In genomic region chr5:96176022-96176421, GRCh38 we compare ENCODE assay signal across 28 cellular contexts.
DNase-seq lines count a peak whose midpoint lies in the region; ATAC-seq, FAIRE-seq and TF ChIP-seq lines count a peak whose summit lies in the region.
"Had no signal": no experiment of that assay in that cellular context is flagged by ENCODE, and none has a peak within 500 bp of the region (broad histone marks: within the 10 kb centered on the region; RNA-seq: fewer than 3 reads in every experiment).

No MANE protein-coding gene starts in this region.

- RAD21 ChIA-PET in GM12878 (lab: Charles Lee; ENCODE audit: unreplicated experiment): no interaction called here

- dilution Hi-C loops in keratinocyte (cut with MboI; ENCODE audit: extremely low pct_ligation_motif_present, low sequenced_read_pairs): no loop called here

- TF ChIP-seq EP300 in GM12878 (IDR thresholded peaks at IDR 0.05; ENCODE audit: borderline replicate concordance in 1 of 2, control insufficient read depth in 1 of 2, low read depth in 2 of 2, low read length in 2 of 2): no peak

- TF ChIP-seq RAD21 in GM12878 (IDR thresholded peaks at IDR 0.05; ENCODE audit: insufficient read depth, low read depth, low read length): no peak

- H3K27ac Mint-ChIP-seq in natural killer cell: no peak overlapping the region
- H3K27ac Mint-ChIP-seq: activated CD8-positive, alpha-beta T cell treated with anti-CD3 and anti-CD28 coated beads for 36 hours; activated naive CD4-positive, alpha-beta T cell treated with anti-CD3 and anti-CD28 coated beads, Interleukin-2, amount 50 U/mL, for 72 hours; activated T-helper 17 cell treated with anti-CD3 and anti-CD28 coated beads, Interleukin-2, amount 50 U/mL, for 72 hours; dendritic cell treated with granulocyte-macrophage colony-stimulating factor and Interleukin-4, amounts not matched to agents 40 ng/mL and 50 ng/mL, for 4 days; immature natural killer cell had no signal

- DNase-seq in EH (ENCODE audit: low read depth) (peak; percentile 65), OCI-M1 (lab: John Stamatoyannopoulos, UW) (peak; percentile 55), GM12878 (ENCODE audit: low read depth, low spot score) (no peak), keratinocyte (ENCODE audit: low read depth, low spot score) (no peak), natural killer cell (no peak), SHP77 (lab: John Stamatoyannopoulos, UW) (no peak)
- DNase-seq: activated CD4-positive, CD25-positive, alpha-beta regulatory T cell treated with anti-CD3 and anti-CD28 coated beads, Interleukin-2, amount 50 U/mL, for 72 hours; activated CD8-positive, alpha-beta T cell treated with anti-CD3 and anti-CD28 coated beads for 36 hours; aorta; caudate nucleus; DMS79; HCEC 1CT; hypothalamus; immature natural killer cell; left lung; NCI-H1436; NCI-H2081 treated with DMSO at 0.1 percent for 48 hours; NCI-H446 treated with DMSO at 0.1 percent for 48 hours; nucleus accumbens; Right ventricle myocardium superior; SW 1271; T1000 had no signal

- H3K4me1 ChIP-seq in GM12878 (ENCODE audit: control insufficient read depth, insufficient read depth, low read length) (peaks cover 11% of the 10 kb centered on the region), keratinocyte (ENCODE audit: control insufficient read depth, extremely low read depth, insufficient read depth, low read length) (peaks cover 45% of the 10 kb centered on the region)
- H3K4me1 ChIP-seq: left lung had no signal

- H3K79me2 ChIP-seq in GM12878 (ENCODE audit: control insufficient read depth, insufficient read depth, low read length) (no peaks in the 10 kb centered on the region), keratinocyte (ENCODE audit: control insufficient read depth, insufficient read depth, low read length) (no peaks in the 10 kb centered on the region)

- ATAC-seq in GM12878 (peak; percentile 6; the same call in 1 of the 3 replicates), natural killer cell (no peak), HG03175 (IDR thresholded peaks at IDR 0.05; ENCODE audit: unreplicated experiment) (no peak)
- ATAC-seq: activated CD8-positive, alpha-beta T cell treated with anti-CD3 and anti-CD28 coated beads for 36 hours; activated naive CD4-positive, alpha-beta T cell treated with anti-CD3 and anti-CD28 coated beads, Interleukin-2, amount 50 U/mL, for 72 hours; activated T-helper 17 cell treated with anti-CD3 and anti-CD28 coated beads, Interleukin-2, amount 50 U/mL, for 72 hours; left lung had no signal

- H2AFZ ChIP-seq in GM12878 (ENCODE audit: control insufficient read depth, low read depth, low read length) (no peak overlapping the region; the same call in 1 of the 2 replicates), keratinocyte (ENCODE audit: control insufficient read depth, low read length) (peak overlapping the region; percentile 56)

- TF ChIP-seq CTCF in GM12878 (IDR thresholded peaks at IDR 0.05 in 2 of 3, conservative IDR thresholded peaks at IDR 0.05 in 1 of 3; ENCODE audit: control insufficient read depth in 2 of 3, extremely low read depth in 1 of 3, insufficient read depth in 1 of 3, low read depth in 3 of 3, low read length in 3 of 3): no peak
- no peak for TF ChIP-seq CTCF in keratinocyte (optimal IDR thresholded peaks at IDR 0.05 in 1 of 3, IDR thresholded peaks at IDR 0.05 in 1 of 3, conservative IDR thresholded peaks at IDR 0.05 in 1 of 3; ENCODE audit: extremely low read depth in 1 of 3, insufficient read depth in 2 of 3, low read length in 3 of 3)
- TF ChIP-seq CTCF in natural killer cell (IDR thresholded peaks at IDR 0.05): no peak

- H3K36me3 ChIP-seq in GM12878 (ENCODE audit: control insufficient read depth in 2 of 2, insufficient read depth in 2 of 2, low read length in 1 of 2): no peaks in the 10 kb centered on the region
- no peaks in the 10 kb centered on the region for H3K36me3 ChIP-seq in keratinocyte (ENCODE audit: control insufficient read depth in 2 of 2, extremely low read depth in 1 of 2, insufficient read depth in 2 of 2, low read length in 2 of 2)
- H3K36me3 ChIP-seq: left lung, tibial nerve had no signal

- H3K27me3 Mint-ChIP-seq in natural killer cell (ENCODE audit: low read depth in 2 of 2): peaks cover 0 to 2% of the 10 kb centered on the region in 2 donors

- intact Hi-C loops in GM12878 (cut with micrococcal nuclease; ENCODE audit: unreplicated experiment): no loop called here
- intact Hi-C loops in natural killer cell (cut with micrococcal nuclease): no loop called here

- H3K9me3 ChIP-seq in GM12878 (replicated peaks; ENCODE audit: control insufficient read depth, insufficient read depth, low read length): no peaks in the 10 kb centered on the region; the same call in 1 of the 3 replicates
- no peaks in the 10 kb centered on the region for H3K9me3 ChIP-seq in keratinocyte (ENCODE audit: control insufficient read depth, low read depth, low read length)
- H3K9me3 ChIP-seq: left lung, tibial nerve had no signal

- H3K9me1 ChIP-seq in keratinocyte (ENCODE audit: control insufficient read depth, extremely low read depth, insufficient read depth, low read length): no peaks in the 10 kb centered on the region

- H3K9ac ChIP-seq in GM12878 (ENCODE audit: control insufficient read depth, insufficient read depth, low read length) (no peak overlapping the region), keratinocyte (ENCODE audit: control insufficient read depth, extremely low read depth, insufficient read depth, low read length) (no peak overlapping the region)

- H3K4me3 ChIP-seq in GM12878: no peak overlapping the region
- no peak overlapping the region for H3K4me3 ChIP-seq in keratinocyte (ENCODE audit: control insufficient read depth in 2 of 3, extremely low read depth in 1 of 3, insufficient read depth in 2 of 3, low read depth in 1 of 3, low read length in 3 of 3)
- H3K4me3 ChIP-seq: left lung, skin epidermis, tibial nerve had no signal

- POLR2A ChIA-PET in GM12878 (lab: Charles Lee): interaction anchor here (0.6 kb wide), 1 partner anchor 1550 kb away, joined by 3 read pairs; no protein-coding TSS in a partner anchor

- in situ Hi-C loops in GM12878 (cut with MboI): no loop called here

- no peaks in the 10 kb centered on the region for H3K4me1 Mint-ChIP-seq in natural killer cell
- H3K4me1 Mint-ChIP-seq: immature natural killer cell had no signal

- TF ChIP-seq POLR2A in GM12878 (IDR thresholded peaks at IDR 0.05; ENCODE audit: low read depth, low read length): no peak

- H3K36me3 Mint-ChIP-seq in natural killer cell: no peaks in the 10 kb centered on the region
- H3K36me3 Mint-ChIP-seq: activated naive CD4-positive, alpha-beta T cell treated with anti-CD3 and anti-CD28 coated beads, Interleukin-2, amount 50 U/mL, for 72 hours; immature natural killer cell had no signal

- no peak overlapping the region for H3K27ac ChIP-seq in GM12878 (ENCODE audit: control insufficient read depth, insufficient read depth)
- H3K27ac ChIP-seq in keratinocyte (ENCODE audit: control insufficient read depth, insufficient read depth, low read length): peak overlapping the region; percentile 66
- H3K27ac ChIP-seq: left lung, tibial nerve had no signal

- no peak overlapping the region for H3K4me3 Mint-ChIP-seq in natural killer cell
- H3K4me3 Mint-ChIP-seq: activated CD8-positive, alpha-beta T cell treated with anti-CD3 and anti-CD28 coated beads for 36 hours; activated T-helper 17 cell treated with anti-CD3 and anti-CD28 coated beads, Interleukin-2, amount 50 U/mL, for 72 hours; dendritic cell treated with granulocyte-macrophage colony-stimulating factor and Interleukin-4, amounts not matched to agents 40 ng/mL and 50 ng/mL, for 4 days; immature natural killer cell had no signal

- SMC1A ChIA-PET in GM12878 (lab: Charles Lee; ENCODE audit: uncharacterized antibody, unreplicated experiment): interaction anchor here (1.1 to 2.0 kb wide), 3 partner anchors 16 to 314 kb away, joined by 3 to 6 read pairs (median 5); no protein-coding TSS in a partner anchor

- no TSS peak for BruUV-seq in GM12878 (replicated peaks; lab: Mats Ljungman, UMichigan)

- 49% methylated on average over 2 of the region's 2 CpGs for WGBS in GM12878 (ENCODE audit: insufficient coverage, insufficient replicate concordance, low lambda C conversion rate, missing lambda C conversion rate)

- no peaks in the 10 kb centered on the region for H4K20me1 ChIP-seq in GM12878 (ENCODE audit: control insufficient read depth, insufficient read depth)
- H4K20me1 ChIP-seq in keratinocyte (ENCODE audit: control insufficient read depth, extremely low read depth, insufficient read depth, low read length): no peaks in the 10 kb centered on the region

- no peaks in the 10 kb centered on the region for H3K27me3 ChIP-seq in GM12878 (replicated peaks in 1 of 2; ENCODE audit: control insufficient read depth in 2 of 2, insufficient read depth in 2 of 2, low read length in 1 of 2)
- no peaks in the 10 kb centered on the region for H3K27me3 ChIP-seq in keratinocyte (ENCODE audit: control insufficient read depth, extremely low read depth, insufficient read depth, low read length)
- H3K27me3 ChIP-seq: left lung, tibial nerve had no signal

- no peaks in the 10 kb centered on the region for H3K9me3 Mint-ChIP-seq in natural killer cell
- H3K9me3 Mint-ChIP-seq: activated CD8-positive, alpha-beta T cell treated with anti-CD3 and anti-CD28 coated beads for 36 hours; activated naive CD4-positive, alpha-beta T cell treated with anti-CD3 and anti-CD28 coated beads, Interleukin-2, amount 50 U/mL, for 72 hours; activated T-helper 17 cell treated with anti-CD3 and anti-CD28 coated beads, Interleukin-2, amount 50 U/mL, for 72 hours; dendritic cell treated with granulocyte-macrophage colony-stimulating factor and Interleukin-4, amounts not matched to agents 40 ng/mL and 50 ng/mL, for 4 days; immature natural killer cell had no signal

- FAIRE-seq in GM12878 (lab: Jason Lieb, UNC) (peak; percentile 73), keratinocyte (lab: Jason Lieb, UNC) (no peak)

- H3K4me2 ChIP-seq in GM12878 (ENCODE audit: control insufficient read depth, insufficient read depth) (0 out of 2 replicates have a peak overlapping the region, but pooled peaks have one; percentile 5), keratinocyte (ENCODE audit: control insufficient read depth, extremely low read depth, insufficient read depth, low read depth, low read length) (peak overlapping the region; percentile 33)

- CTCF ChIA-PET in GM12878 (lab: Yijun Ruan, JAX): interaction anchor here (1.2 to 2.0 kb wide), 3 partner anchors 26 to 217 kb away, joined by 3 to 7 read pairs (median 3); no protein-coding TSS in a partner anchor

TF ChIP-seq in GM12878, 131 proteins besides CTCF, POLR2A, EP300 and RAD21 (continues in another document):
- TF ChIP-seq FOS (IDR thresholded peaks at IDR 0.05; ENCODE audit: borderline replicate concordance, extremely low read depth, insufficient read length) (no peak), CREM (IDR thresholded peaks at IDR 0.05; ENCODE audit: low read depth) (no peak)

Comparison
In these comparisons a context has a peak if more than half of its experiments do, and no peak if none do; other contexts are left out.
1. DNase-seq: peak in EH (single experiment) and OCI-M1 (single experiment); none in GM12878 (single experiment), keratinocyte (single experiment), natural killer cell (single experiment) and SHP77 (0 of 2).